Comparison of ENCODE assay signal across 23 cellular contexts in the genomic region with DNA sequence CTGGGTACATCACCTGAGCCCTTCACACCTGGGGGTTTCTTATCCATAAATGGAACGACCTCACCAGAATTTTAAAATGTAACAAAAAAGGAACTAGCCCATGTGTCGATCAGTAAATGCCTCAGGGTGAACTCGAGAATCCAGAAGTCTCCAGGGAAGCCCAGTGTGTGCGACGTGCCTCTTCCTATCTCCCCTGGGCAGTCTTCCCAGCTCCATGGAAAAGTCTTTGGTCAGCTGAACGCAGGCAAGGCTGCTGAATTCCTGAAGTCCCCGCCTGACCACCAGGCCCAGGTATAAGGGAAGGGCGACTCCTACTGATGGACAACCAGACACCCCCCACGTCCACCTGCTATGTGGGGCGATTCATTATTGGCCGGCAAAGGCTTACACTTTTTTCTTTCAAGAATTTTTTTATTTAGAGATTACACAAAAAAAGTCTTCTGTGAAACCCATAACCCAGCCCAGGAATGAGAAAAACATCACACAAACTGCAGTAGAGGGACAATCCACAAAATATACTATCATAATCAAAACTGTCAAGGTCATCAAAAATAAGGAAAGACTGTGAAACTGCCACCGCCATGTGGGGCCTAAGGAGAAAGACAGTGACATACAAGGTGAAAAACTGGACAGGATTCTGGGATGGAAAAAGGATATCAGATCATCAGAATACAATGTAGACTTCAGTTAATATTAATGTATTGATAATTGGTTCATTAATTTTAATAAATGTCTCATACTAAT.
DNase-seq lines count a peak whose midpoint lies in the region; ATAC-seq and TF ChIP-seq lines count a peak whose summit lies in the region.
"Had no signal": no experiment of that assay in that cellular context is flagged by ENCODE, and none has a peak within 500 bp of the region (broad histone marks: within the 10 kb centered on the region; RNA-seq: fewer than 3 reads in every experiment).

No MANE protein-coding gene starts in this region.

- peak; percentile 30 for ATAC-seq in Right ventricle myocardium superior (ENCODE audit: poor library complexity)
- no peak for ATAC-seq in activated T-cell treated with anti-CD3 and anti-CD28 coated beads, Interleukin-2, amount 50 U/mL, for 72 hours (replicated peaks in 1 of 2)
- no peak for ATAC-seq in HG02885 (IDR thresholded peaks at IDR 0.05; ENCODE audit: poor library complexity, unreplicated experiment)
- ATAC-seq: stimulated activated naive CD8-positive, alpha-beta T cell treated with anti-CD3 and anti-CD28 coated beads, Interleukin-15, amount 100 ng/mL, for 72 hours had no signal

- peaks cover 58% of the 10 kb centered on the region for H3K4me1 Mint-ChIP-seq in nephron
- H3K4me1 Mint-ChIP-seq in type B pancreatic cell (ENCODE audit: unreplicated experiment), result peaks cover 57% of the 10 kb centered on the region
- H3K4me1 Mint-ChIP-seq in activated T-cell treated with anti-CD3 and anti-CD28 coated beads, Interleukin-2, amount 50 U/mL, for 72 hours (ENCODE audit: low read depth), result peaks cover 19% of the 10 kb centered on the region

- no peaks in the 10 kb centered on the region for H3K9me3 ChIP-seq in right atrium auricular region
- H3K9me3 ChIP-seq: ovary, tibial artery had no signal

- H3K4me1 ChIP-seq in right atrium auricular region, result peaks cover 0 to 63% of the 10 kb centered on the region in 2 donors

- peak overlapping the region; percentile 66 to 75 (median 70) for H3K27ac Mint-ChIP-seq in nephron
- peak overlapping the region; percentile 99 for H3K27ac Mint-ChIP-seq in type B pancreatic cell
- no peak overlapping the region for H3K27ac Mint-ChIP-seq in activated T-cell treated with anti-CD3 and anti-CD28 coated beads, Interleukin-2, amount 50 U/mL, for 72 hours
- H3K27ac Mint-ChIP-seq: activated B cell treated with CpG ODN at 0.5 μM for 24 hours; activated naive CD4-positive, alpha-beta T cell treated with anti-CD3 and anti-CD28 coated beads, Interleukin-2, amount 50 U/mL, for 24 hours; dendritic cell treated with granulocyte-macrophage colony-stimulating factor and Interleukin-4, amounts not matched to agents 40 ng/mL and 50 ng/mL, for 4 days; memory B cell; stimulated activated naive CD8-positive, alpha-beta T cell treated with anti-CD3 and anti-CD28 coated beads, Interleukin-15, amount 100 ng/mL, for 72 hours had no signal

- DNase-seq in Right ventricle myocardium superior, result no peak
- no peak for DNase-seq in right atrium auricular region (ENCODE audit: low spot score)
- DNase-seq in type B pancreatic cell (ENCODE audit: extremely low spot score, unreplicated experiment), result no peak
- no peak for DNase-seq in stimulated activated CD4-positive, alpha-beta T cell treated with anti-CD3 and anti-CD28 coated beads, Interleukin-15, amount 100 ng/mL, for 24 hours
- DNase-seq in activated T-cell treated with anti-CD3 and anti-CD28 coated beads, Interleukin-2, amount 50 U/mL, for 72 hours, result no peak
- DNase-seq: 8988T; activated B cell treated with CpG ODN at 0.5 μM for 24 hours; AML-193; caudate nucleus; DMS53; GM23248; kidney glomerular epithelial cell; NCI-H1694 treated with DMSO at 0.1 percent for 48 hours; NCI-H69; stimulated activated naive CD8-positive, alpha-beta T cell treated with anti-CD3 and anti-CD28 coated beads, Interleukin-15, amount 100 ng/mL, for 72 hours; tibial artery had no signal

- H3K9me3 Mint-ChIP-seq in nephron (no peaks in the 10 kb centered on the region), type B pancreatic cell (no peaks in the 10 kb centered on the region)
- H3K9me3 Mint-ChIP-seq in activated T-cell treated with anti-CD3 and anti-CD28 coated beads, Interleukin-2, amount 50 U/mL, for 72 hours, result no peaks in the 10 kb centered on the region
- H3K9me3 Mint-ChIP-seq: activated B cell treated with CpG ODN at 0.5 μM for 24 hours; activated naive CD4-positive, alpha-beta T cell treated with anti-CD3 and anti-CD28 coated beads, Interleukin-2, amount 50 U/mL, for 24 hours; dendritic cell treated with granulocyte-macrophage colony-stimulating factor and Interleukin-4, amounts not matched to agents 40 ng/mL and 50 ng/mL, for 4 days; stimulated activated naive CD8-positive, alpha-beta T cell treated with anti-CD3 and anti-CD28 coated beads, Interleukin-15, amount 100 ng/mL, for 72 hours had no signal

- peaks cover 5% of the 10 kb centered on the region for H3K36me3 ChIP-seq in right atrium auricular region
- H3K36me3 ChIP-seq: ovary had no signal

- TF ChIP-seq CTCF in right atrium auricular region (IDR thresholded peaks at IDR 0.05) (no peak), VCaP (conservative IDR thresholded peaks at IDR 0.05) (no peak), nephron (IDR thresholded peaks at IDR 0.05; ENCODE audit: unreplicated experiment in 3 of 3) (no peak), type B pancreatic cell (conservative IDR thresholded peaks at IDR 0.05) (no peak)

- H3K4me3 ChIP-seq in right atrium auricular region, result no peak overlapping the region
- H3K4me3 ChIP-seq: GM23248, ovary, tibial artery had no signal

- no peaks in the 10 kb centered on the region for H3K27me3 ChIP-seq in right atrium auricular region
- H3K27me3 ChIP-seq: ovary, tibial artery had no signal

- intact Hi-C loops in Right ventricle myocardium superior (cut with DNase I), result no loop called here

- H3K4me3 Mint-ChIP-seq in nephron (no peak overlapping the region), type B pancreatic cell (peak overlapping the region; percentile 47)
- H3K4me3 Mint-ChIP-seq in activated T-cell treated with anti-CD3 and anti-CD28 coated beads, Interleukin-2, amount 50 U/mL, for 72 hours, result no peak overlapping the region
- H3K4me3 Mint-ChIP-seq: activated B cell treated with CpG ODN at 0.5 μM for 24 hours; activated naive CD4-positive, alpha-beta T cell treated with anti-CD3 and anti-CD28 coated beads, Interleukin-2, amount 50 U/mL, for 24 hours; dendritic cell treated with granulocyte-macrophage colony-stimulating factor and Interleukin-4, amounts not matched to agents 40 ng/mL and 50 ng/mL, for 4 days; memory B cell; stimulated activated naive CD8-positive, alpha-beta T cell treated with anti-CD3 and anti-CD28 coated beads, Interleukin-15, amount 100 ng/mL, for 72 hours had no signal

- H3K27me3 Mint-ChIP-seq in nephron (ENCODE audit: low read depth) (no peaks in the 10 kb centered on the region), type B pancreatic cell (no peaks in the 10 kb centered on the region)
- peaks cover 45% of the 10 kb centered on the region for H3K27me3 Mint-ChIP-seq in activated T-cell treated with anti-CD3 and anti-CD28 coated beads, Interleukin-2, amount 50 U/mL, for 72 hours (ENCODE audit: low read depth)
- H3K27me3 Mint-ChIP-seq: dendritic cell treated with granulocyte-macrophage colony-stimulating factor and Interleukin-4, amounts not matched to agents 40 ng/mL and 50 ng/mL, for 4 days had no signal

- H3K36me3 Mint-ChIP-seq in nephron (ENCODE audit: low read depth) (peaks cover 20% of the 10 kb centered on the region), type B pancreatic cell (peaks cover 21% of the 10 kb centered on the region)
- H3K36me3 Mint-ChIP-seq in activated T-cell treated with anti-CD3 and anti-CD28 coated beads, Interleukin-2, amount 50 U/mL, for 72 hours (ENCODE audit: insufficient read depth in 2 of 2), result no peaks in the 10 kb centered on the region
- H3K36me3 Mint-ChIP-seq: activated naive CD4-positive, alpha-beta T cell treated with anti-CD3 and anti-CD28 coated beads, Interleukin-2, amount 50 U/mL, for 24 hours had no signal

- H3K27ac ChIP-seq in right atrium auricular region (peak overlapping the region in 1 of 2 donors; percentile 18), VCaP (peak overlapping the region; percentile 86)
- H3K27ac ChIP-seq: GM23248, ovary, tibial artery had no signal
